Comparison of ENCODE assay signal across 22 cellular contexts in the genomic region with DNA sequence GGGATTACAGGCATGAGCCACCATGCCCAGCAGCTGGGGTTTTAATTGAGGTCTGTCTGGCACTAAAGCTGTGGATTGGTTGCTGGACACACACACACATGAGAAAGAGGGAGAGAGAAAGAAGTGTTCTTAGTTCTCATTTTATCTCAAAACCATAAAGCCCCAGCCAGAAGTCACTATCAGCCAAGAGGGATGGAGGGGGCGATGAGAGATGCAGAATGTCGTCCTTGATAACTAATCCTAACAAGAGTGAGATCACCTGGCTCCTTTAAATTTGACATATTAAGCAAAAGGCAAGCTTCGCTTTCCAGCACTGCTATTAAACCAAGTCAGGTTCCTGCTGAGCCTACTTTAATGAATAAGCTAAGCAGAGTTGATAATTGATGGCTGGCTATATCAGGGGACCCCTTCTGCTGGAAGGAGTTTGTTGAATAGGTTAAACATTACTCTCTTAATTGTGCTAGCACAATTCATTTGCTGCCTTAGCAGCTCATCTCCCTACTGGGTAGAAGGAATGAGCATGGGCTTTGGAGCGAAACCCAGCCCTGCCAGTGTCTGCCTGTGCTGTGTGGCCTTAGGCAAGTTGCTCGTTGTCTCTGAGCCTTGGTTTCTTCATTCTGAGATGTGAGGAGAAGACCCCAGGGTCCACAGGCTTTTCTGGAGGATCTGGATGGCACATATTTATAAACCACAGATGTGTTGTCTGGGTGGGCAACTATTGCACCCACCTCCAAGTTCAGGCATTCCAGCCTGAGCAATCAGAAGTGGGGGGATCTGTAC.
"Had no signal": no experiment of that assay in that cellular context is flagged by ENCODE, and none has a peak within 500 bp of the region (broad histone marks: within the 10 kb centered on the region; RNA-seq: fewer than 3 reads in every experiment).

No MANE protein-coding gene starts in this region.

- H3K4me1 ChIP-seq: gastroesophageal sphincter, stomach, transverse colon had no signal

- H3K27ac ChIP-seq: dorsolateral prefrontal cortex, gastroesophageal sphincter, neutrophil, right atrium auricular region, stomach, thoracic aorta, transverse colon had no signal

- H3K36me3 ChIP-seq: gastroesophageal sphincter, right atrium auricular region, stomach, thoracic aorta, transverse colon had no signal

- DNase-seq: cortex of kidney; dorsolateral prefrontal cortex; effector CD8-positive, alpha-beta T cell; glutamatergic neuron; islet precursor cell; left cardiac atrium; left ventricle myocardium superior; mesendoderm; naive B cell; nephron progenitor cell; small intestine; stimulated activated CD4-positive, alpha-beta T cell treated with anti-CD3 and anti-CD28 coated beads, Interleukin-12 subunit alpha, Interleukin-12 subunit beta, amount 100 ng/mL, for 4 hours; stimulated activated naive CD4-positive, alpha-beta T cell; stomach; substantia nigra; transverse colon had no signal

- FAIRE-seq: endometrium, small intestine had no signal

- H3K27me3 ChIP-seq: dorsolateral prefrontal cortex, right atrium auricular region had no signal

- H3K9me3 ChIP-seq: gastroesophageal sphincter, neutrophil, right atrium auricular region, stomach, thoracic aorta, transverse colon had no signal

- H3K4me3 ChIP-seq: dorsolateral prefrontal cortex, gastroesophageal sphincter, lung, right atrium auricular region, stomach, thoracic aorta, transverse colon had no signal
